In the genomic region with DNA sequence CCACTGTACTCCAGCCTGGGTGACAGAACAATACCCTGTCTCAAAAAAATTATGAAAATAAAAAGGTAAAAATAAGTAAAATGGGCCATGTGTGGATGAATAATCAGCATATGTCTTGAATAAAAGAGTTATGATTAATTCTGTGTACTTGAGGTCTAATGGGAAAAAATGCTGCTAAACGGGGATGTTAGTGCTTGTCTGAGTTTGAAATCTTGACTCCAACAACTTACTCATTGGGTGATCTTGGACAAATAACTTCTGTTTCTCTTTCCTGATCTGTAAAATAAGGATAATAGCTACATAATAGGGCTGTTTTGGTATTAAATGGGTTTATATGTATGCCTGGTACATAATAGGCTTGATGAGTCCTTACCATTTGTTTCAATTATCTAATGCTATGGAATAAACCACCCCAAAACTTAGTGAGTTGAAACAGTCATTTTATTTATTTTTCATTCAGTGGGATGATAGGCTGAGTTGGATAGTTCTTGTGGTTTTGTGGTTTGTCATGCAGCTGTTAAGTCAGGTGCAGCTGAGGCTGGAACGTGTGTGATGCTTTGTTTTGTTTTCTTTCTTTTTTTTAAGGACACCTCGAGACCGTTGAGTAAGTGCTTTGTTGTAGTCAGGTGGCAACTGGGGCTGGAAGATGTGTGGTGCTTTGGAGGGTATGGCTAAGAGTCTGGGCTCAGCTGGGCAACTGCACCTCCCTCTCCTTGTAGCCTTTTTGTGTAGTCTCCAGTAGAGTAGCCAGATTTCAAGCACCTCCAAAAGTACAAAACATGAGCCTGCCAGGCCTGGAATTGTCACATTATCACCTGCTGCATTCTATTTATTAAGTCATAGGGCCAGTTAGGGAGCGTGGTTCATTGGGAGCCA, we compare ENCODE assay signal across 9 cellular contexts. TPM values are rescaled to one million over a fixed set of nuclear protein-coding genes. Genes with fewer than 3 reads are reported as not detected.
DNase-seq lines count a peak whose midpoint lies in the region; ATAC-seq, FAIRE-seq and TF ChIP-seq lines count a peak whose summit lies in the region.
"Had no signal": no experiment of that assay in that cellular context is flagged by ENCODE, and none has a peak within 500 bp of the region (broad histone marks: within the 10 kb centered on the region; RNA-seq: fewer than 3 reads in every experiment).

No MANE protein-coding gene starts in this region.

- peaks cover 63% of the 10 kb centered on the region for H3K4me1 Mint-ChIP-seq in CD4-positive, alpha-beta T cell (ENCODE audit: low read depth)
- peaks cover 65% of the 10 kb centered on the region for H3K4me1 Mint-ChIP-seq in brain

- H3K36me3 Mint-ChIP-seq in CD4-positive, alpha-beta T cell (ENCODE audit: low read depth): peaks cover 59% of the 10 kb centered on the region
- peaks cover 68% of the 10 kb centered on the region for H3K36me3 Mint-ChIP-seq in brain

- 51 to 61% methylated on average over 5 of the region's 5 CpGs for WGBS in pancreas, 2 donors

- no peaks in the 10 kb centered on the region for H3K27me3 Mint-ChIP-seq in CD4-positive, alpha-beta T cell
- no peaks in the 10 kb centered on the region for H3K27me3 Mint-ChIP-seq in brain

- TF ChIP-seq POLR2A in gastrocnemius medialis (IDR thresholded peaks at IDR 0.05): peak in 1 of 2 donors; percentile 26

- POLR2A ChIA-PET in CD4-positive, alpha-beta T cell (lab: Charles Lee): interaction anchor here (0.7 to 5.7 kb wide), 8 partner anchors 8 to 68 kb away, joined by 3 to 50 read pairs (median 6); partner anchors contain the start of gene PIK3C2B

- CTCF ChIA-PET in CD4-positive, alpha-beta T cell (lab: Charles Lee): interaction anchor here (0.7 to 2.3 kb wide), 6 partner anchors 9 to 90 kb away, joined by 3 to 12 read pairs (median 5); no protein-coding TSS in a partner anchor

- no peak overlapping the region for H3K4me3 ChIP-seq in SJCRH30
- H3K4me3 ChIP-seq in gastrocnemius medialis: no peak overlapping the region
- no peak overlapping the region for H3K4me3 ChIP-seq in coronary artery
- H3K4me3 ChIP-seq in pancreas: no peak overlapping the region

- H3K27ac ChIP-seq in CD4-positive, alpha-beta T cell (ENCODE audit: low read depth, low read length): peak overlapping the region; percentile 85
- peak overlapping the region; percentile 19 for H3K27ac ChIP-seq in SJCRH30
- H3K27ac ChIP-seq in gastrocnemius medialis: peak overlapping the region; percentile 44 to 72 (median 66)
- H3K27ac ChIP-seq in coronary artery: no peak overlapping the region
- no peak overlapping the region for H3K27ac ChIP-seq in pancreas

- H3K27me3 ChIP-seq in CD4-positive, alpha-beta T cell (ENCODE audit: control insufficient read depth, insufficient read depth, low read length): no peaks in the 10 kb centered on the region
- no peaks in the 10 kb centered on the region for H3K27me3 ChIP-seq in SJCRH30
- H3K27me3 ChIP-seq in gastrocnemius medialis: no peaks in the 10 kb centered on the region
- no peaks in the 10 kb centered on the region for H3K27me3 ChIP-seq in pancreas

- H3K36me3 ChIP-seq in SJCRH30 (peaks cover 39% of the 10 kb centered on the region), gastrocnemius medialis (peaks cover 0 to 13% of the 10 kb centered on the region in 2 donors), pancreas (peaks cover 0 to 6% (median 5%) of the 10 kb centered on the region in 3 donors)

- peak; percentile 40 to 75 (median 54) for DNase-seq in CD4-positive, alpha-beta T cell
- DNase-seq in SJCRH30 (peak; percentile 72 to 93), gastrocnemius medialis (peak; percentile 27 to 29), coronary artery (ENCODE audit: low spot score) (no peak), pancreas (no peak)

- TF ChIP-seq CTCF in CD4-positive, alpha-beta T cell (IDR thresholded peaks at IDR 0.05): no peak
- TF ChIP-seq CTCF in brain (conservative IDR thresholded peaks at IDR 0.05): no peak
- no peak for TF ChIP-seq CTCF in gastrocnemius medialis (IDR thresholded peaks at IDR 0.05 in 4 of 5, conservative IDR thresholded peaks at IDR 0.05 in 1 of 5)
- no peak for TF ChIP-seq CTCF in coronary artery (IDR thresholded peaks at IDR 0.05)
- no peak for TF ChIP-seq CTCF in pancreas (IDR thresholded peaks at IDR 0.05)

- no peaks in the 10 kb centered on the region for H3K9me3 ChIP-seq in CD4-positive, alpha-beta T cell (ENCODE audit: control insufficient read depth, low read length)
- H3K9me3 ChIP-seq in SJCRH30 (replicated peaks) (no peaks in the 10 kb centered on the region), gastrocnemius medialis (no peaks in the 10 kb centered on the region), pancreas (no peaks in the 10 kb centered on the region)

- peak; percentile 71 for ATAC-seq in CD4-positive, alpha-beta T cell (ENCODE audit: poor library complexity)
- ATAC-seq in GM19043 (IDR thresholded peaks at IDR 0.05; ENCODE audit: low read depth, unreplicated experiment) (peak; percentile 39), HG03378 (IDR thresholded peaks at IDR 0.05; ENCODE audit: unreplicated experiment) (peak; percentile 41), gastrocnemius medialis (peak; percentile 47 to 73), pancreas (no peak)
- ATAC-seq: left colon had no signal

- peaks cover 2% of the 10 kb centered on the region for H3K9me3 Mint-ChIP-seq in CD4-positive, alpha-beta T cell
- peaks cover 0 to 10% (median 3%) of the 10 kb centered on the region in 5 experiments for H3K9me3 Mint-ChIP-seq in brain

- intact Hi-C loops in CD4-positive, alpha-beta T cell (cut with DNase I, micrococcal nuclease): loop anchor here in 1 of 2 experiments (1.0 to 5.0 kb wide), 3 partner anchors 15 to 41 kb away; no protein-coding TSS in a partner anchor
- intact Hi-C loops in gastrocnemius medialis (cut with DNase I; ENCODE audit: low total_unique reads): no loop called here
- intact Hi-C loops in pancreas (cut with DNase I): no loop called here

- H3K4me3 Mint-ChIP-seq in CD4-positive, alpha-beta T cell: peak overlapping the region; percentile 83
- peak overlapping the region in 4 of 5 experiments; percentile 17 to 76 (median 39) for H3K4me3 Mint-ChIP-seq in brain

- H3K27ac Mint-ChIP-seq in CD4-positive, alpha-beta T cell: no peak overlapping the region
- peak overlapping the region in 4 of 5 experiments; percentile 26 to 75 (median 38) for H3K27ac Mint-ChIP-seq in brain

- H3K4me1 ChIP-seq in SJCRH30 (peaks cover 18% of the 10 kb centered on the region), gastrocnemius medialis (peaks cover 33 to 34% of the 10 kb centered on the region in 2 donors), pancreas (peaks cover 0 to 13% (median 7%) of the 10 kb centered on the region in 3 donors)

- no peak for FAIRE-seq in pancreas (lab: Jason Lieb, UNC)

- in situ Hi-C loops in gastrocnemius medialis (cut with MboI; ENCODE audit: low sequenced_read_pairs in 4 of 4): loop anchor here in 2 of 4 donors (25.0 kb wide), 2 partner anchors 359 to 659 kb away; partner anchors contain the start of genes ETNK2 (in 1 of the 2), REN (in 1 of the 2) and SNRPE (in 1 of the 2)

RNA-seq across cellular contexts. Expression of gene MDM4, which starts 4.9 kb away (rescaled TPM):
- 100 to 1,000 TPM; 260 to 266 TPM for total RNA-seq in CD4-positive, alpha-beta T cell
- 26.6 and 41.2 TPM in 2 replicates for total RNA-seq in SJCRH30 (2014; rRNA removed; shearing (Covaris generic))
- polyA plus RNA-seq in brain (ENCODE audit: insufficient read depth, low read depth, low replicate concordance) (2.1 TPM), pancreas (10 to 100 TPM; 13.5 to 16.4 TPM)
- total RNA-seq in gastrocnemius medialis (10 to 100 TPM; 15.1 to 44.0 (median 28.9) TPM), pancreas (10 to 100 TPM; 31.1 to 53.0 (median 37.6) TPM)

RNA-seq across cellular contexts. Expression of gene PIK3C2B, which starts 26.5 kb away (rescaled TPM):
- 10 to 100 TPM; 25.5 to 27.1 TPM for total RNA-seq in CD4-positive, alpha-beta T cell
- total RNA-seq in SJCRH30 (2014; rRNA removed; shearing (Covaris generic)): 2.4 and 3.6 TPM in 2 replicates
- polyA plus RNA-seq in brain (ENCODE audit: insufficient read depth, low read depth, low replicate concordance): 15.6 TPM
- total RNA-seq in gastrocnemius medialis: 1 to 10 TPM; 2.8 to 6.0 (median 3.8) TPM
- total RNA-seq in pancreas: 10 to 100 TPM in 3 of 6 donors, 1 to 10 TPM in 3; 8.7 to 17.5 (median 9.7) TPM
- polyA plus RNA-seq in pancreas: 10 to 100 TPM in 1 of 2 donors, 1 to 10 TPM in 1; 5.4 to 13.1 TPM

Comparison
In these comparisons a context has a peak if more than half of its experiments do, and no peak if none do; other contexts are left out.
1. ATAC-seq: peak in CD4-positive, alpha-beta T cell (single experiment), GM19043 (single experiment), HG03378 (single experiment) and gastrocnemius medialis (2 of 2); none in pancreas (0 of 4).
2. DNase-seq: peak in CD4-positive, alpha-beta T cell (10 of 10), SJCRH30 (2 of 2) and gastrocnemius medialis (2 of 2); none in coronary artery (single experiment) and pancreas (0 of 6).
3. H3K27ac ChIP-seq: peak in CD4-positive, alpha-beta T cell (single experiment), SJCRH30 (single experiment) and gastrocnemius medialis (4 of 4); none in coronary artery (0 of 2) and pancreas (0 of 4).